In genomic region chr2:103738108-103738507, GRCh38 we compare ENCODE assay signal across 25 cellular contexts.
DNase-seq lines count a peak whose midpoint lies in the region; ATAC-seq, FAIRE-seq and TF ChIP-seq lines count a peak whose summit lies in the region.
"Had no signal": no experiment of that assay in that cellular context is flagged by ENCODE, and none has a peak within 500 bp of the region (broad histone marks: within the 10 kb centered on the region; RNA-seq: fewer than 3 reads in every experiment).

No MANE protein-coding gene starts in this region.

- no peak overlapping the region for H2AK5ac ChIP-seq in mesenchymal stem cell (ENCODE audit: low read length, severe bottlenecking)

- peak; percentile 76 for DNase-seq in ACHN
- DNase-seq in body of pancreas, result no peak
- no peak for DNase-seq in kidney
- DNase-seq in mesenchymal stem cell, result no peak
- no peak for DNase-seq in amygdala (lab: John Stamatoyannopoulos, UW)
- no peak for DNase-seq in NCI-H226
- no peak for DNase-seq in GDM1 (lab: John Stamatoyannopoulos, UW)
- DNase-seq: AML-193; BE2C; Calu3; CD4-positive, alpha-beta T cell; CD8-positive, alpha-beta memory T cell; DMS153; DMS79; EL; GF-D8; H9 had no signal

- H3K27ac ChIP-seq in body of pancreas, result peak overlapping the region in 2 of 4 donors; percentile 25 to 34
- no peak overlapping the region for H3K27ac ChIP-seq in kidney (ENCODE audit: low read depth in 2 of 2, low read length in 2 of 2)
- peak overlapping the region; percentile 81 for H3K27ac ChIP-seq in mesenchymal stem cell (ENCODE audit: low read length, poor library complexity, severe bottlenecking)
- H3K27ac ChIP-seq: 22Rv1; BLaER1 treated with 17β-estradiol and CSF1 and Interleukin-3, amounts not matched to agents 10 nM and 100 nM had no signal

- no peak for TF ChIP-seq POLR2A in body of pancreas (IDR thresholded peaks at IDR 0.05)

- H3K18ac ChIP-seq in mesenchymal stem cell (ENCODE audit: low read depth in 1 of 2, low read length in 2 of 2), result no peak overlapping the region

- intact Hi-C loops in body of pancreas (cut with DNase I), result no loop called here
- intact Hi-C loops in kidney (cut with DNase I), result no loop called here

- H2BK12ac ChIP-seq in mesenchymal stem cell (ENCODE audit: low read length in 2 of 2), result no peak overlapping the region

- H3K4me1 ChIP-seq in body of pancreas (no peaks in the 10 kb centered on the region), kidney (ENCODE audit: control insufficient read depth in 1 of 2, insufficient read depth in 1 of 2, low read depth in 1 of 2, low read length in 2 of 2) (no peaks in the 10 kb centered on the region), mesenchymal stem cell (ENCODE audit: control insufficient read depth, insufficient read depth, low read depth, low read length) (peaks cover 2% of the 10 kb centered on the region)
- H3K4me1 ChIP-seq: BE2C; BLaER1 treated with 17β-estradiol and CSF1 and Interleukin-3, amounts not matched to agents 10 nM and 100 nM had no signal

- no peak overlapping the region for H2AFZ ChIP-seq in mesenchymal stem cell (ENCODE audit: low read depth, low read length)
- H2AFZ ChIP-seq: GM23338 had no signal

- H3K9ac ChIP-seq in kidney (ENCODE audit: low read length in 2 of 2) (no peak overlapping the region), mesenchymal stem cell (ENCODE audit: low read length) (no peak overlapping the region)
- H3K9ac ChIP-seq: BLaER1 treated with 17β-estradiol and CSF1 and Interleukin-3, amounts not matched to agents 10 nM and 100 nM had no signal

- H2BK5ac ChIP-seq in mesenchymal stem cell (ENCODE audit: low read depth, low read length, poor library complexity, severe bottlenecking), result no peak overlapping the region

- no peak overlapping the region for H3K4ac ChIP-seq in mesenchymal stem cell (ENCODE audit: low read depth in 1 of 2, low read length in 2 of 2)

- TF ChIP-seq CTCF in body of pancreas (IDR thresholded peaks at IDR 0.05) (no peak), kidney (IDR thresholded peaks at IDR 0.05; ENCODE audit: borderline replicate concordance, extremely low read depth, insufficient read depth) (no peak)

- peak; percentile 55 for ATAC-seq in body of pancreas
- ATAC-seq in GM18861 (IDR thresholded peaks at IDR 0.05; ENCODE audit: unreplicated experiment), result no peak
- ATAC-seq: GM23338, HCT116 had no signal

- in situ Hi-C loops in ACHN (cut with HindIII; ENCODE audit: low pct_ligation_motif_present, low pct_unique_long_range_greater_than_20kb, low sequenced_read_pairs), result no loop called here

- no peak overlapping the region for H4K8ac ChIP-seq in mesenchymal stem cell (ENCODE audit: low read length)

- H4K91ac ChIP-seq in mesenchymal stem cell (ENCODE audit: low read length), result no peak overlapping the region

- H3K4me2 ChIP-seq in mesenchymal stem cell (ENCODE audit: low read length, poor library complexity, severe bottlenecking), result no peak overlapping the region
- H3K4me2 ChIP-seq: BLaER1 treated with 17β-estradiol and CSF1 and Interleukin-3, amounts not matched to agents 10 nM and 100 nM; GM23338 had no signal

- no peaks in the 10 kb centered on the region for H3K27me3 ChIP-seq in body of pancreas
- no peaks in the 10 kb centered on the region for H3K27me3 ChIP-seq in mesenchymal stem cell (ENCODE audit: control insufficient read depth in 1 of 2, insufficient read depth in 1 of 2, low read length in 2 of 2)
- H3K27me3 ChIP-seq: BE2C; BLaER1 treated with 17β-estradiol and CSF1 and Interleukin-3, amounts not matched to agents 10 nM and 100 nM had no signal

- H3K79me1 ChIP-seq in mesenchymal stem cell (replicated peaks; ENCODE audit: low read length, poor library complexity, severe bottlenecking), result no peaks in the 10 kb centered on the region

- H2BK120ac ChIP-seq in mesenchymal stem cell (ENCODE audit: low read depth, low read length), result no peak overlapping the region

- WGBS in body of pancreas, 2 donors, result 33 to 35% methylated on average over 3 of the region's 3 CpGs
- WGBS in mesenchymal stem cell, result 98% methylated on average over 3 of the region's 3 CpGs

- H3K9me3 ChIP-seq in body of pancreas (peaks cover 0 to 5% (median 0%) of the 10 kb centered on the region in 3 donors), kidney (ENCODE audit: control insufficient read depth in 1 of 2, low read length in 2 of 2) (peaks cover 0 to 8% of the 10 kb centered on the region in 2 donors), mesenchymal stem cell (ENCODE audit: control insufficient read depth, low read length) (peaks cover 38% of the 10 kb centered on the region)
- H3K9me3 ChIP-seq: BE2C had no signal

- H3K23ac ChIP-seq in mesenchymal stem cell (ENCODE audit: low read length in 2 of 2), result no peak overlapping the region

- H3K4me3 ChIP-seq in body of pancreas (no peak overlapping the region), kidney (ENCODE audit: low read length in 2 of 2) (peak overlapping the region; percentile 12 to 52), mesenchymal stem cell (ENCODE audit: insufficient read depth in 1 of 2, low read depth in 1 of 2, low read length in 2 of 2) (no peak overlapping the region)
- H3K4me3 ChIP-seq: BLaER1 treated with 17β-estradiol and CSF1 and Interleukin-3, amounts not matched to agents 10 nM and 100 nM; GM23338 had no signal

- no peaks in the 10 kb centered on the region for H3K36me3 ChIP-seq in body of pancreas (replicated peaks in 1 of 2; ENCODE audit: insufficient read depth in 1 of 2, low read depth in 2 of 2)
- no peaks in the 10 kb centered on the region for H3K36me3 ChIP-seq in kidney (ENCODE audit: control insufficient read depth in 1 of 2, insufficient read depth in 2 of 2, low read length in 2 of 2)
- H3K36me3 ChIP-seq in mesenchymal stem cell (ENCODE audit: control insufficient read depth in 1 of 2, insufficient read depth in 2 of 2, low read depth in 1 of 2, low read length in 2 of 2), result no peaks in the 10 kb centered on the region
- H3K36me3 ChIP-seq: BE2C; BLaER1 treated with 17β-estradiol and CSF1 and Interleukin-3, amounts not matched to agents 10 nM and 100 nM had no signal

- no peak overlapping the region for H2BK15ac ChIP-seq in mesenchymal stem cell (ENCODE audit: low read depth, poor library complexity, severe bottlenecking)

- FAIRE-seq in kidney (lab: Jason Lieb, UNC), result peak; percentile 3
- FAIRE-seq: A204.1, GM12891, GM18507 had no signal

- H3K14ac ChIP-seq in mesenchymal stem cell (ENCODE audit: low read length in 2 of 2), result no peak overlapping the region

Comparison
In these comparisons a context has a peak if more than half of its experiments do, and no peak if none do; other contexts are left out.
1. H3K4me3 ChIP-seq: peak in kidney (2 of 2); none in body of pancreas (0 of 2) and mesenchymal stem cell (0 of 2).